ENCODE assay signal across 8 cellular contexts in the genomic region with DNA sequence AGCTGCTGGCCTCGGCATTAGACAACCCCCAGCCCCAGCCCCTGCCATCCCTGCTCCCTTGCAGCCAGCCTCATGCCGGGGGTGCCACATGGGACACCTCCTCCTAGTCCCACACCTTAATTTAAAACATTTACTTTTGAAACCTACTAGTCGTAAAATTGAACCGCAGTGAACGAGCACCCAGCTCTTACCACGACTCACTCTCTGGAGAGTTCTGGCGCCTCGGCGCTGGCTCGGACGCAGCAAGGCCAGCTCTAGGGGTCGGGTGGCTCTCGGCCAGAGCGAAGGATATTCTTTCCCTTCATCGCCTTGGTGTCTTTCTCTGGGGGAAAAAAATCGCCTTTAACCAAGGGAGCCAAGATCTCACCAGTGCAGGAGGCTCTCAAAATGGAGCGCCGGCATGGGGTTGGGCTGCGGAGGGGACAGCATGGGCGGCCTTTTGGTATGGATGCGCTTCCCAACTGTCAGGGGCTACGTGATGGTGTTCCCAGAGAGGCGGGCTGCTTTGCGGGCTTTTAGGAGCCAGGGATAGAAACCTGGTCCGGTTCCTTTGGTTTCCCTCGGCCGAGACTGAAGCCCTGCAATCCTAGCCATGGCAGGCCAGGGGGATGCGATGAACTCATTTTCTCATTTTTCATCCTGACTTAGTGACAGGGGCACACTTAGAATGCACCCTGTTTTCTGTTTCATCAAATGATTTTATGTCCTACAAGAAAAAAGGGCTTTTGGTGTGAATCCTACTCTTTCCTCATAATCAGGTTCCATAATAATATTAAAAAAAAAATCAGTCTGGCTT. TPM values are rescaled to one million over a fixed set of nuclear protein-coding genes. Genes with fewer than 3 reads are reported as not detected.
DNase-seq lines count a peak whose midpoint lies in the region; ATAC-seq and TF ChIP-seq lines count a peak whose summit lies in the region.

No MANE protein-coding gene starts in this region.

- H3K4me3 ChIP-seq in Caco-2 (ENCODE audit: low read depth, low read length): peak overlapping the region; percentile 99
- peak overlapping the region; percentile 76 to 98 (median 92) for H3K4me3 ChIP-seq in esophagus muscularis mucosa
- peak overlapping the region; percentile 92 for H3K4me3 ChIP-seq in osteoblast (ENCODE audit: insufficient read depth, low read length)

- H4K20me1 ChIP-seq in osteoblast (ENCODE audit: insufficient read depth, low read length): peaks cover 27% of the 10 kb centered on the region

- peaks cover 20% of the 10 kb centered on the region for H3K4me1 Mint-ChIP-seq in Caco-2 (ENCODE audit: low read depth, unreplicated experiment)

- H3K27ac ChIP-seq in RWPE1 (peak overlapping the region; percentile 80), esophagus muscularis mucosa (replicated peaks in 1 of 4) (peak overlapping the region; percentile 24 to 81 (median 53)), osteoblast (ENCODE audit: low read depth, low read length) (peak overlapping the region; percentile 70)

- H3K27ac Mint-ChIP-seq in Caco-2 (ENCODE audit: unreplicated experiment): no peak overlapping the region

- no peak for TF ChIP-seq CTCF in Caco-2 (IDR thresholded peaks at IDR 0.05; ENCODE audit: insufficient read depth in 1 of 2, low read depth in 1 of 2, low read length in 1 of 2, severe bottlenecking in 1 of 2, unreplicated experiment in 1 of 2)
- no peak for TF ChIP-seq CTCF in RWPE1 (conservative IDR thresholded peaks at IDR 0.05; ENCODE audit: low read depth)
- TF ChIP-seq CTCF in esophagus muscularis mucosa (IDR thresholded peaks at IDR 0.05): no peak
- no peak for TF ChIP-seq CTCF in osteoblast (IDR thresholded peaks at IDR 0.05; ENCODE audit: extremely low read depth, low read depth, low read length)

- peaks cover 68% of the 10 kb centered on the region for H3K79me2 ChIP-seq in osteoblast (ENCODE audit: insufficient read depth, low read length)

- peaks cover 11% of the 10 kb centered on the region for H3K36me3 Mint-ChIP-seq in Caco-2 (ENCODE audit: insufficient read depth, unreplicated experiment)

- H3K36me3 ChIP-seq in Caco-2 (ENCODE audit: control insufficient read depth, insufficient read depth, low read length): no peaks in the 10 kb centered on the region
- H3K36me3 ChIP-seq in esophagus muscularis mucosa: no peaks in the 10 kb centered on the region
- no peaks in the 10 kb centered on the region for H3K36me3 ChIP-seq in osteoblast (ENCODE audit: insufficient read depth, low read length)

- no peak for TF ChIP-seq POLR2A in esophagus muscularis mucosa (IDR thresholded peaks at IDR 0.05; ENCODE audit: low read depth)

- intact Hi-C loops in Caco-2 (cut with micrococcal nuclease; ENCODE audit: unreplicated experiment) (loop anchor here (10.0 kb wide), 1 partner anchor 120 kb away; no protein-coding TSS in a partner anchor), esophagus muscularis mucosa (cut with DNase I) (loop anchor here (5.0 kb wide), 2 partner anchors 103 to 182 kb away; a partner anchor contains a TSS)

- no TSS peak for BruUV-seq in Caco-2 (replicated peaks; lab: Mats Ljungman, UMichigan)

- CTCF ChIA-PET in Caco-2 (lab: Charles Lee) (interaction anchor here (0.7 to 3.7 kb wide), 7 partner anchors 73 to 180 kb away, joined by 3 to 48 read pairs (median 6); no protein-coding TSS in a partner anchor), RWPE1 (lab: Yijun Ruan, JAX) (interaction anchor here (0.5 to 1.9 kb wide), 10 partner anchors 13 to 180 kb away, joined by 3 to 9 read pairs (median 4); no protein-coding TSS in a partner anchor)

- TF ChIP-seq EP300 in esophagus muscularis mucosa (IDR thresholded peaks at IDR 0.05): no peak

- ATAC-seq in left lobe of liver: no peak

- H3K9me3 Mint-ChIP-seq in Caco-2 (ENCODE audit: unreplicated experiment): no peaks in the 10 kb centered on the region

- WGBS in esophagus muscularis mucosa: 56% methylated on average over 25 of the region's 28 CpGs

- peak overlapping the region; percentile 94 for H3K4me3 Mint-ChIP-seq in Caco-2 (ENCODE audit: unreplicated experiment)

- H2AFZ ChIP-seq in osteoblast (ENCODE audit: low read length): peak overlapping the region; percentile 56

- no peaks in the 10 kb centered on the region for H3K27me3 Mint-ChIP-seq in Caco-2 (ENCODE audit: insufficient read depth, unreplicated experiment)

- H3K27me3 ChIP-seq in Caco-2 (replicated peaks; ENCODE audit: control insufficient read depth, insufficient read depth, low read length): no peaks in the 10 kb centered on the region
- no peaks in the 10 kb centered on the region for H3K27me3 ChIP-seq in esophagus muscularis mucosa
- no peaks in the 10 kb centered on the region for H3K27me3 ChIP-seq in osteoblast (ENCODE audit: insufficient read depth, low read length)

- H3K9me3 ChIP-seq in Caco-2 (no peaks in the 10 kb centered on the region), esophagus muscularis mucosa (no peaks in the 10 kb centered on the region), osteoblast (ENCODE audit: low read depth, low read length) (no peaks in the 10 kb centered on the region)

- H3K4me1 ChIP-seq in Caco-2 (peaks cover 23% of the 10 kb centered on the region), esophagus muscularis mucosa (peaks cover 38 to 49% (median 43%) of the 10 kb centered on the region in 4 donors), osteoblast (ENCODE audit: insufficient read depth, low read length) (peaks cover 27% of the 10 kb centered on the region)

- peak overlapping the region; percentile 91 for H3K4me2 ChIP-seq in osteoblast (ENCODE audit: insufficient read depth, low read length)

- DNase-seq in Caco-2: no peak
- DNase-seq in RWPE1 (ENCODE audit: low spot score): no peak
- no peak for DNase-seq in esophagus muscularis mucosa (ENCODE audit: extremely low spot score)
- DNase-seq in osteoblast (ENCODE audit: insufficient read length, low spot score, missing footprints): peak; percentile 77
- DNase-seq in left lobe of liver (ENCODE audit: low spot score): no peak
- DNase-seq in RPMI8226: no peak
- DNase-seq in COLO668 (lab: John Stamatoyannopoulos, UW; ENCODE audit: unreplicated experiment): no peak
- no peak for DNase-seq in NCI-H748 treated with DMSO at 0.1 percent for 48 hours (lab: John Stamatoyannopoulos, UW)

- POLR2A ChIA-PET in Caco-2 (lab: Charles Lee) (interaction anchor here (0.7 to 1.3 kb wide), 2 partner anchors 18 to 23 kb away, joined by 3 read pairs; no protein-coding TSS in a partner anchor), RWPE1 (lab: Yijun Ruan, JAX; ENCODE audit: low non-redundant PET) (interaction anchor here (1.4 kb wide), 1 partner anchor 104 kb away, joined by 6 read pairs; no protein-coding TSS in a partner anchor)

RNA-seq across cellular contexts. Expression of a gene that starts 2.0 kb away (rescaled TPM):
- total RNA-seq in Caco-2 (2022) (26.3 and 26.9 TPM in 2 replicates), esophagus muscularis mucosa (10 to 100 TPM; 34.5 to 54.2 (median 41.3) TPM), osteoblast (47.1 and 57.2 TPM in 2 replicates), left lobe of liver (27.5 TPM)
